ENCODE assay signal across 8 cellular contexts in the genomic region with DNA sequence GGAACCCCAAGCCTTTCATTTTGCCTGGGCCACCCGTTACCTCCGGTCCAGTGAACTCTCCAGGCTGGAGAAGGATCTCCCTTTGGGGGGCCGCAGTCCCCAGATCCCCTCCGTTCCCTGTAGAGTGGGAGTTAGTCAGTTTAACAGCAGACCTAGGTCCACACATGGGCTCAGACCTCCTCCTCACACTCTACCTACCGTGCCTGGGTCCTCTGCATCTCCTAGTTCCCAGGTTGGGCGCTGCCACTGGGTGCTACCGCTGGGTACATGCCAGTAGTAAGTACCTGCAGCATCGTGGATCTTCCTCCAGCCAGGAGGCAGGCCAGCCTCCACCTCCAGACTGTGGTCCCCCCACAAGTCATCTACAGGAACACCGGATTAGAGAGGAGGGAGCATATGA. TPM values are rescaled to one million over a fixed set of nuclear protein-coding genes. Genes with fewer than 3 reads are reported as not detected.
A peak's percentile ranks its signal among the peaks of the same experiment; 100 is the strongest.
DNase-seq lines count a peak whose midpoint lies in the region; ATAC-seq and TF ChIP-seq lines count a peak whose summit lies in the region.

No MANE protein-coding gene starts in this region.

- peaks cover 24% of the 10 kb centered on the region for H3K36me3 Mint-ChIP-seq in nephron (ENCODE audit: low read depth)

- no peak for ATAC-seq in GM18873 (IDR thresholded peaks at IDR 0.05; ENCODE audit: low FRiP score, unreplicated experiment)
- no peak for ATAC-seq in HG02763 (IDR thresholded peaks at IDR 0.05; ENCODE audit: unreplicated experiment)
- no peak for ATAC-seq in GM18498 (IDR thresholded peaks at IDR 0.05; ENCODE audit: unreplicated experiment)

- DNase-seq in BJ (ENCODE audit: low read depth), result no peak
- DNase-seq in LNCaP clone FGC (ENCODE audit: low read depth), result no peak
- DNase-seq in coronary artery (ENCODE audit: low spot score), result peak; percentile 77
- no peak for DNase-seq in medulla oblongata (ENCODE audit: extremely low spot score)

- H3K27ac ChIP-seq in coronary artery, result peak overlapping the region; percentile 88 to 95

- peaks cover 42% of the 10 kb centered on the region for H3K4me1 Mint-ChIP-seq in nephron

- CTCF ChIA-PET in BJ (lab: Yijun Ruan, JAX), result interaction anchor here (0.8 to 1.9 kb wide), 5 partner anchors 11 to 84 kb away, joined by 3 to 11 read pairs (median 5); partner anchors contain the start of genes EIF4EBP3, IK, NDUFA2 and TMCO6

- POLR2A ChIA-PET in BJ (lab: Charles Lee), result interaction anchor here (0.6 to 0.8 kb wide), 2 partner anchors 11 to 227 kb away, joined by 4 read pairs; no protein-coding TSS in a partner anchor

- no peak for TF ChIP-seq CTCF in BJ (IDR thresholded peaks at IDR 0.05; ENCODE audit: insufficient read depth, low read depth, low read length)
- TF ChIP-seq CTCF in LNCaP clone FGC (IDR thresholded peaks at IDR 0.05; ENCODE audit: control insufficient read depth, extremely low read depth, insufficient read depth), result no peak
- no peak for TF ChIP-seq CTCF in coronary artery (IDR thresholded peaks at IDR 0.05)
- TF ChIP-seq CTCF in nephron (IDR thresholded peaks at IDR 0.05; ENCODE audit: unreplicated experiment in 3 of 3), result no peak

- peaks cover 4% of the 10 kb centered on the region for H3K27me3 Mint-ChIP-seq in nephron (ENCODE audit: low read depth)

- peaks cover 17% of the 10 kb centered on the region for H3K36me3 ChIP-seq in BJ (ENCODE audit: control insufficient read depth, insufficient read depth, low read length)

- H3K9me3 Mint-ChIP-seq in nephron, result no peaks in the 10 kb centered on the region

- no peaks in the 10 kb centered on the region for H3K27me3 ChIP-seq in BJ (ENCODE audit: control insufficient read depth, insufficient read depth, low read length)

- peak overlapping the region; percentile 92 to 99 (median 96) for H3K4me3 Mint-ChIP-seq in nephron

- H3K4me3 ChIP-seq in BJ (ENCODE audit: low read depth, low read length), result peak overlapping the region; percentile 59
- peak overlapping the region; percentile 80 for H3K4me3 ChIP-seq in LNCaP clone FGC (ENCODE audit: low read depth, low read length)
- H3K4me3 ChIP-seq in coronary artery, result peak overlapping the region; percentile 78

- peak overlapping the region; percentile 76 to 92 (median 88) for H3K27ac Mint-ChIP-seq in nephron

RNA-seq across cellular contexts. Expression of gene APBB3, which starts 0.8 kb away (rescaled TPM):
- 15.2 and 24.3 TPM in 2 replicates for polyA plus RNA-seq in BJ (2011; rRNA removed)
- 10.9 and 20.7 TPM in 2 replicates for polyA minus RNA-seq in BJ (2011; rRNA and poly(A)+ RNA removed)

RNA-seq across cellular contexts. Expression of gene SLC35A4, which starts 1.1 kb away (rescaled TPM):
- polyA plus RNA-seq in BJ (2011; rRNA removed), result 70.2 and 101 TPM in 2 replicates
- 35.7 and 51.1 TPM in 2 replicates for polyA minus RNA-seq in BJ (2011; rRNA and poly(A)+ RNA removed)

RNA-seq across cellular contexts. Expression of gene SRA1, which starts 6.3 kb away (rescaled TPM):
- polyA plus RNA-seq in BJ (2011; rRNA removed), result 46.2 and 51.1 TPM in 2 replicates
- 17.7 and 21.4 TPM in 2 replicates for polyA minus RNA-seq in BJ (2011; rRNA and poly(A)+ RNA removed)

RNA-seq across cellular contexts. Expression of gene EIF4EBP3, which starts 16.1 kb away (rescaled TPM):
- polyA plus RNA-seq in BJ (2011; rRNA removed), result 5.5 and 7.9 TPM in 2 replicates
- polyA minus RNA-seq in BJ (2011; rRNA and poly(A)+ RNA removed), result 1.9 and 3.4 TPM in 2 replicates
